ENCODE assay signal across 2 cellular contexts in the genomic region with DNA sequence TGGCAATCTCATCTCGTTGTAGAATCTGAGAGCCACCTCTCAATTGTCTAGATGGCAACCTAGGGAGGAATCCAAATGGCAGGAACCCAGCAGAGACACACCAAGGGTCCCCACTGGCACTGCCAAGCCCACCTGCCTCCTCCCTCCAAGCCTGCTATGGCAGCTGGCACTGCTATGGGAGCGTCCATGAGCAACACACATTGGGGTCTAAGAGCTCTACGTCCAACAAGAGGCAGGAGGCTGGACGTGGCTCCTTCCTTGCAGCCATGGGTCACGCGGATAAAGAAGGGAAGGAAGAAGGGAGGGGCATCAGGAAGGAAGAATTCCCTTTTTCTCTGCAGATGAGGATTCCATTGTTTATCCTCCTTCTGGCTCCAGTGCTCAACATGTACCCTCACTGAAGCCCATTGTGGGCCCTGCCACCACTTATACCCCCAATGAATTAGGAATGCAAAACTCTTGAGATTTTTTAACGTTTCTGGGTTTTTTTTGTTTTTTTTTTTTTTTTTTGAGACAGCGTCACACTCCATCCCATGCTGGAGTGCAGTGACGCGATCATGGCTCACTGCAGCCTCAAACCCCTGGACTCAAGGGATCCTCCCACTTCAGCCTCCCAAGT.
TF ChIP-seq lines count a peak whose summit lies in the region.

No MANE protein-coding gene starts in this region.

TF ChIP-seq in SK-N-SH, 30 proteins besides CTCF, POLR2A, EP300 and RAD21:
- TF ChIP-seq, protein P1, sequence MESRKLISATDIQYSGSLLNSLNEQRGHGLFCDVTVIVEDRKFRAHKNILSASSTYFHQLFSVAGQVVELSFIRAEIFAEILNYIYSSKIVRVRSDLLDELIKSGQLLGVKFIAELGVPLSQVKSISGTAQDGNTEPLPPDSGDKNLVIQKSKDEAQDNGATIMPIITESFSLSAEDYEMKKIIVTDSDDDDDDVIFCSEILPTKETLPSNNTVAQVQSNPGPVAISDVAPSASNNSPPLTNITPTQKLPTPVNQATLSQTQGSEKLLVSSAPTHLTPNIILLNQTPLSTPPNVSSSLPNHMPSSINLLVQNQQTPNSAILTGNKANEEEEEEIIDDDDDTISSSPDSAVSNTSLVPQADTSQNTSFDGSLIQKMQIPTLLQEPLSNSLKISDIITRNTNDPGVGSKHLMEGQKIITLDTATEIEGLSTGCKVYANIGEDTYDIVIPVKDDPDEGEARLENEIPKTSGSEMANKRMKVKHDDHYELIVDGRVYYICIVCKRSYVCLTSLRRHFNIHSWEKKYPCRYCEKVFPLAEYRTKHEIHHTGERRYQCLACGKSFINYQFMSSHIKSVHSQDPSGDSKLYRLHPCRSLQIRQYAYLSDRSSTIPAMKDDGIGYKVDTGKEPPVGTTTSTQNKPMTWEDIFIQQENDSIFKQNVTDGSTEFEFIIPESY (IDR thresholded peaks at IDR 0.05; ENCODE audit: borderline replicate concordance, low read depth) = no peak
- no peak for TF ChIP-seq IRF3 (IDR thresholded peaks at IDR 0.05; ENCODE audit: low read depth, low read length)
- no peak for TF ChIP-seq RXRA (IDR thresholded peaks at IDR 0.05; ENCODE audit: borderline replicate concordance, low read depth)
- TF ChIP-seq RCOR1 (IDR thresholded peaks at IDR 0.05; ENCODE audit: low read length) = no peak
- no peak for TF ChIP-seq NRF1 (IDR thresholded peaks at IDR 0.05; ENCODE audit: low read depth, low read length)
- no peak for TF ChIP-seq GATA2 (CRISPR knock-in tag; IDR thresholded peaks at IDR 0.05)
- no peak for TF ChIP-seq RFX5 (IDR thresholded peaks at IDR 0.05; ENCODE audit: low read length)
- no peak for TF ChIP-seq SIN3A (IDR thresholded peaks at IDR 0.05; ENCODE audit: borderline replicate concordance, low read depth, low read length)
- no peak for TF ChIP-seq TEAD4 (IDR thresholded peaks at IDR 0.05; ENCODE audit: borderline replicate concordance, insufficient read depth)
- no peak for TF ChIP-seq USF1 (IDR thresholded peaks at IDR 0.05; ENCODE audit: borderline replicate concordance, low read depth)
- TF ChIP-seq POLR2AphosphoS5 (IDR thresholded peaks at IDR 0.05; ENCODE audit: low read depth, low read length) = no peak
- TF ChIP-seq SMC3 (IDR thresholded peaks at IDR 0.05; ENCODE audit: low read depth, low read length) = no peak
- no peak for TF ChIP-seq PBX3 (IDR thresholded peaks at IDR 0.05)
- no peak for TF ChIP-seq FOXJ3 (CRISPR knock-in tag; IDR thresholded peaks at IDR 0.05)

TF ChIP-seq in SK-N-SH treated with all-trans-retinoic acid at 6 μM for 48 hours, 23 proteins besides CTCF, POLR2A, EP300 and RAD21 (continued from another document):
- no peak for TF ChIP-seq RARB (CRISPR knock-in tag; IDR thresholded peaks at IDR 0.05)
- TF ChIP-seq, protein P2, sequence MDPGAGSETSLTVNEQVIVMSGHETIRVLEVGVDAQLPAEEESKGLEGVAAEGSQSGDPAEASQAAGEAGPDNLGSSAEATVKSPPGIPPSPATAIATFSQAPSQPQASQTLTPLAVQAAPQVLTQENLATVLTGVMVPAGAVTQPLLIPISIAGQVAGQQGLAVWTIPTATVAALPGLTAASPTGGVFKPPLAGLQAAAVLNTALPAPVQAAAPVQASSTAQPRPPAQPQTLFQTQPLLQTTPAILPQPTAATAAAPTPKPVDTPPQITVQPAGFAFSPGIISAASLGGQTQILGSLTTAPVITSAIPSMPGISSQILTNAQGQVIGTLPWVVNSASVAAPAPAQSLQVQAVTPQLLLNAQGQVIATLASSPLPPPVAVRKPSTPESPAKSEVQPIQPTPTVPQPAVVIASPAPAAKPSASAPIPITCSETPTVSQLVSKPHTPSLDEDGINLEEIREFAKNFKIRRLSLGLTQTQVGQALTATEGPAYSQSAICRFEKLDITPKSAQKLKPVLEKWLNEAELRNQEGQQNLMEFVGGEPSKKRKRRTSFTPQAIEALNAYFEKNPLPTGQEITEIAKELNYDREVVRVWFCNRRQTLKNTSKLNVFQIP (CRISPR knock-in tag; IDR thresholded peaks at IDR 0.05; ENCODE audit: borderline replicate concordance, low read depth) = no peak
- TF ChIP-seq BACH2 (CRISPR knock-in tag; IDR thresholded peaks at IDR 0.05; ENCODE audit: borderline replicate concordance) = no peak
- TF ChIP-seq ESRRG (CRISPR knock-in tag; IDR thresholded peaks at IDR 0.05) = no peak
- TF ChIP-seq CREB5 (CRISPR knock-in tag; IDR thresholded peaks at IDR 0.05; ENCODE audit: low read depth) = no peak
- TF ChIP-seq ZC3H10 (CRISPR knock-in tag; IDR thresholded peaks at IDR 0.05) = no peak
- no peak for TF ChIP-seq ZNF8 (CRISPR knock-in tag; IDR thresholded peaks at IDR 0.05)
- no peak for TF ChIP-seq ZNF565 (CRISPR knock-in tag; conservative IDR thresholded peaks at IDR 0.05; ENCODE audit: low read depth)
- no peak for TF ChIP-seq ZFP3 (CRISPR knock-in tag; IDR thresholded peaks at IDR 0.05)
- no peak for TF ChIP-seq SNAI2 (CRISPR knock-in tag; IDR thresholded peaks at IDR 0.05)
- no peak for TF ChIP-seq PPARA (CRISPR knock-in tag; IDR thresholded peaks at IDR 0.05; ENCODE audit: borderline replicate concordance)
- TF ChIP-seq, protein P3, sequence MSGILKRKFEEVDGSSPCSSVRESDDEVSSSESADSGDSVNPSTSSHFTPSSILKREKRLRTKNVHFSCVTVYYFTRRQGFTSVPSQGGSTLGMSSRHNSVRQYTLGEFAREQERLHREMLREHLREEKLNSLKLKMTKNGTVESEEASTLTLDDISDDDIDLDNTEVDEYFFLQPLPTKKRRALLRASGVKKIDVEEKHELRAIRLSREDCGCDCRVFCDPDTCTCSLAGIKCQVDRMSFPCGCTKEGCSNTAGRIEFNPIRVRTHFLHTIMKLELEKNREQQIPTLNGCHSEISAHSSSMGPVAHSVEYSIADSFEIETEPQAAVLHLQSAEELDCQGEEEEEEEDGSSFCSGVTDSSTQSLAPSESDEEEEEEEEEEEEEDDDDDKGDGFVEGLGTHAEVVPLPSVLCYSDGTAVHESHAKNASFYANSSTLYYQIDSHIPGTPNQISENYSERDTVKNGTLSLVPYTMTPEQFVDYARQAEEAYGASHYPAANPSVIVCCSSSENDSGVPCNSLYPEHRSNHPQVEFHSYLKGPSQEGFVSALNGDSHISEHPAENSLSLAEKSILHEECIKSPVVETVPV (CRISPR knock-in tag; IDR thresholded peaks at IDR 0.05) = no peak
- no peak for TF ChIP-seq TCF4 (CRISPR knock-in tag; IDR thresholded peaks at IDR 0.05; ENCODE audit: borderline replicate concordance)
- no peak for TF ChIP-seq ARNTL (CRISPR knock-in tag; IDR thresholded peaks at IDR 0.05; ENCODE audit: borderline replicate concordance, low read depth)
